ENCODE assay signal across 18 cellular contexts in the genomic region with DNA sequence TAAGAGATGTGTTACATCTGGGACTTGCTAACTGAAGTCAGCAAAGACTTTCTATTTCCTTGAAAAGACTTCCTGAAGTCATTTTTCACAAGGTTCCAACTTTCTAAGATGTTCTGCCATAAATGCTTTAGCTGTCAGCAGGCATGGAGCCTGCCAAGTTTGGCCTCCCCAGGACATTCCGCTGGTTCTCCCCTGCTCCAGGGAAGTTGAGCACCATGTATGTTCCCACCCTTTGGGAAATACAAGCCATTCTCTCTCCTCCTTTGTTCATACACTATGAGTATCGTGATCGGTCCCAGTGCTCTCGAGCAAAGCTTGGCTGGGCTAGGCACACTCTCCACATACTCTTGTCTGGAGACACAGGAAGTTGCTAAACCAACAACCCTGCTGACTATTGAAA.
"Had no signal": no experiment of that assay in that cellular context is flagged by ENCODE, and none has a peak within 500 bp of the region (broad histone marks: within the 10 kb centered on the region; RNA-seq: fewer than 3 reads in every experiment).

No MANE protein-coding gene starts in this region.

- H3K27me3 ChIP-seq: colonic mucosa, esophagus squamous epithelium, heart right ventricle, left lung had no signal

- ATAC-seq: left lung; natural killer cell treated with Interleukin-12 subunit alpha and Interleukin-12 subunit beta and Interleukin-15 and Interleukin-18, amount 100 ng/mL, for 72 hours; sciatic nerve had no signal

- DNase-seq: colonic mucosa; dermis blood vessel endothelial cell; esophagus squamous epithelium; heart right ventricle; islet precursor cell; left lung; mesenchymal stem cell; midbrain; occipital lobe; stimulated activated CD4-positive, alpha-beta T cell treated with anti-CD3 and anti-CD28 coated beads, Interleukin-2, amount 100 ng/mL, for 24 hours; stimulated activated naive CD4-positive, alpha-beta T cell; trophoblast cell had no signal

- FAIRE-seq: frontal cortex had no signal

- H3K4me1 ChIP-seq: colonic mucosa, esophagus squamous epithelium, left lung, parathyroid adenoma, prostate gland had no signal

- H3K27ac Mint-ChIP-seq: natural killer cell treated with Interleukin-12 subunit alpha and Interleukin-12 subunit beta and Interleukin-15 and Interleukin-18, amount 100 ng/mL, for 72 hours had no signal

- H3K79me2 ChIP-seq: parathyroid adenoma had no signal

- H3K9me3 ChIP-seq: colonic mucosa, esophagus squamous epithelium, heart right ventricle, left lung, prostate gland had no signal

- H3K36me3 ChIP-seq: colonic mucosa, esophagus squamous epithelium, heart right ventricle, left lung, prostate gland had no signal

- H2AFZ ChIP-seq: parathyroid adenoma had no signal

- H3K27ac ChIP-seq: colonic mucosa, esophagus squamous epithelium, heart right ventricle, left lung, parathyroid adenoma, prostate gland had no signal

- H3K4me3 ChIP-seq: colonic mucosa, esophagus squamous epithelium, heart right ventricle, left lung, lung, prostate gland had no signal

- H3K9ac ChIP-seq: parathyroid adenoma had no signal

- H3K27me3 Mint-ChIP-seq: natural killer cell treated with Interleukin-12 subunit alpha and Interleukin-12 subunit beta and Interleukin-15 and Interleukin-18, amount 100 ng/mL, for 72 hours had no signal

- H3K4me3 Mint-ChIP-seq: natural killer cell treated with Interleukin-12 subunit alpha and Interleukin-12 subunit beta and Interleukin-15 and Interleukin-18, amount 100 ng/mL, for 72 hours had no signal

- H3K36me3 Mint-ChIP-seq: natural killer cell treated with Interleukin-12 subunit alpha and Interleukin-12 subunit beta and Interleukin-15 and Interleukin-18, amount 100 ng/mL, for 72 hours had no signal
